ENCODE assay signal across 19 cellular contexts in genomic region chr6:157436944-157437336, GRCh38. TPM values are rescaled to one million over a fixed set of nuclear protein-coding genes. Genes with fewer than 3 reads are reported as not detected.
DNase-seq lines count a peak whose midpoint lies in the region; ATAC-seq, FAIRE-seq and TF ChIP-seq lines count a peak whose summit lies in the region.
"Had no signal": no experiment of that assay in that cellular context is flagged by ENCODE, and none has a peak within 500 bp of the region (broad histone marks: within the 10 kb centered on the region; RNA-seq: fewer than 3 reads in every experiment).

No MANE protein-coding gene starts in this region.

- H3K9me3 ChIP-seq in HepG2 (ENCODE audit: low read length) (no peaks in the 10 kb centered on the region), right lobe of liver (no peaks in the 10 kb centered on the region), right cardiac atrium (ENCODE audit: control insufficient read depth, low read length) (no peaks in the 10 kb centered on the region), trophoblast cell (ENCODE audit: insufficient read depth, low read depth, low read length) (no peaks in the 10 kb centered on the region)

- no peak for TF ChIP-seq POLR2A in HepG2 (IDR thresholded peaks at IDR 0.05; ENCODE audit: insufficient read depth in 1 of 2, low read depth in 2 of 2, low read length in 2 of 2)
- no peak for TF ChIP-seq POLR2A in right lobe of liver (IDR thresholded peaks at IDR 0.05)
- TF ChIP-seq POLR2A in erythroblast (IDR thresholded peaks at IDR 0.05; ENCODE audit: low read length) = no peak

- H4K8ac ChIP-seq in trophoblast cell (ENCODE audit: low read depth, low read length) = no peak overlapping the region

- H3K4ac ChIP-seq in trophoblast cell (ENCODE audit: low read depth, low read length) = no peak overlapping the region

- DNase-seq in HepG2 (ENCODE audit: low spot score) (no peak), right lobe of liver (no peak), right cardiac atrium (peak in 1 of 3 donors; percentile 75), trophoblast cell (no peak), anterior cingulate cortex (lab: John Stamatoyannopoulos, UW) (no peak), erythroblast (lab: John Stamatoyannopoulos, UW) (no peak), nucleus accumbens (lab: John Stamatoyannopoulos, UW) (no peak)
- DNase-seq: Calu3; CD8-positive, alpha-beta memory T cell; DMS153; Karpas-422; MV-4-11; NCI-H1105 treated with DMSO at 0.1 percent for 48 hours; NCI-H2029 treated with DMSO at 0.1 percent for 48 hours; NCI-H345; NCI-H524 treated with DMSO at 0.1 percent for 48 hours had no signal

- no peaks in the 10 kb centered on the region for H3K79me1 ChIP-seq in trophoblast cell (ENCODE audit: low read length)

- no peak overlapping the region for H3K14ac ChIP-seq in trophoblast cell (ENCODE audit: low read length)

- no peak for FAIRE-seq in HepG2 (lab: Jason Lieb, UNC)
- FAIRE-seq: GM12891, RCC 7860 had no signal

- in situ Hi-C loops in HepG2 (cut with HindIII; ENCODE audit: extremely low pct_ligation_motif_present, low pct_unique_long_range_greater_than_20kb) = no loop called here

- no peaks in the 10 kb centered on the region for H4K20me1 ChIP-seq in HepG2 (ENCODE audit: insufficient read depth, low read length)

- H3K36me3 ChIP-seq in HepG2 (replicated peaks in 1 of 2; ENCODE audit: control insufficient read depth in 1 of 2, insufficient read depth in 2 of 2, low read length in 2 of 2) (no peaks in the 10 kb centered on the region), right lobe of liver (no peaks in the 10 kb centered on the region), trophoblast cell (ENCODE audit: control insufficient read depth in 1 of 2, insufficient read depth in 2 of 2, low read length in 2 of 2) (no peaks in the 10 kb centered on the region)

- intact Hi-C loops in HepG2 (cut with micrococcal nuclease; ENCODE audit: unreplicated experiment) (no loop called here), right lobe of liver (cut with DNase I) (no loop called here), right cardiac atrium (cut with DNase I) (loop anchor here in 1 of 4 donors (10.0 kb wide), 1 partner anchor 52 kb away; the partner anchor contains the start of gene ZDHHC14)

- WGBS in HepG2 (ENCODE audit: low lambda C conversion rate) = 85% methylated on average over 4 of the region's 4 CpGs
- 67% methylated on average over 1 of the region's 4 CpGs for WGBS in right lobe of liver (ENCODE audit: insufficient coverage, low coverage, low lambda C conversion rate, missing lambda C conversion rate)
- WGBS in right cardiac atrium = 70% methylated on average over 4 of the region's 4 CpGs
- no CpG with 5 or more reads among the region's 4 CpGs for WGBS in trophoblast cell (ENCODE audit: extremely low coverage, insufficient coverage, insufficient read length)

- no peak overlapping the region for H3K27ac ChIP-seq in HepG2 (ENCODE audit: extremely low read length, insufficient read depth, low read length)
- no peak overlapping the region for H3K27ac ChIP-seq in right lobe of liver
- peak overlapping the region; percentile 2 for H3K27ac ChIP-seq in right cardiac atrium (ENCODE audit: low read length)
- no peak overlapping the region for H3K27ac ChIP-seq in trophoblast cell (ENCODE audit: low read depth, low read length)
- H3K27ac ChIP-seq: C4-2B had no signal

- TF ChIP-seq EP300 in HepG2 (IDR thresholded peaks at IDR 0.05; ENCODE audit: low read depth in 2 of 2, low read length in 2 of 2) = no peak
- no peak for TF ChIP-seq EP300 in HepG2 (CRISPR knock-in tag; IDR thresholded peaks at IDR 0.05; ENCODE audit: borderline replicate concordance)

- no peak overlapping the region for H2AK5ac ChIP-seq in trophoblast cell (ENCODE audit: low read length)

- no peak overlapping the region for H4K12ac ChIP-seq in trophoblast cell (ENCODE audit: low read depth, low read length)

- H3K9ac ChIP-seq in HepG2 (ENCODE audit: insufficient read depth, low read depth, low read length) (no peak overlapping the region), trophoblast cell (ENCODE audit: low read length) (no peak overlapping the region)

- CTCF ChIA-PET in HepG2 (lab: Yijun Ruan, JAX; ENCODE audit: low intra/inter-chr PET ratio, low total read pairs) = no interaction called here

- no peak for TF ChIP-seq RAD21 in HepG2 (CRISPR knock-in tag; IDR thresholded peaks at IDR 0.05)

- H3K4me3 ChIP-seq in HepG2 (replicated peaks in 1 of 3; ENCODE audit: insufficient read depth in 1 of 3, low read depth in 2 of 3, low read length in 3 of 3) (no peak overlapping the region), right lobe of liver (no peak overlapping the region), right cardiac atrium (ENCODE audit: low read length) (no peak overlapping the region), trophoblast cell (ENCODE audit: low read depth, low read length) (peak overlapping the region; percentile 9)

- H2BK120ac ChIP-seq in trophoblast cell (ENCODE audit: insufficient read depth, low read length, poor library complexity) = no peak overlapping the region

- no peak for ATAC-seq in HepG2
- no peak for ATAC-seq in right lobe of liver
- ATAC-seq in right cardiac atrium = peak; percentile 24 to 52

- no TSS peak for BruUV-seq in HepG2 (replicated peaks; lab: Mats Ljungman, UMichigan)

- no peak overlapping the region for H2BK12ac ChIP-seq in trophoblast cell (ENCODE audit: low read length)

- H2AFZ ChIP-seq in HepG2 (ENCODE audit: low read length) (no peak overlapping the region), trophoblast cell (ENCODE audit: insufficient read depth, low read length, poor library complexity) (no peak overlapping the region)

- H3K23ac ChIP-seq in trophoblast cell (ENCODE audit: low read length) = no peak overlapping the region

- no peaks in the 10 kb centered on the region for H3K79me2 ChIP-seq in HepG2 (ENCODE audit: insufficient read depth, low read length)
- H3K79me2 ChIP-seq in trophoblast cell (ENCODE audit: control insufficient read depth, insufficient read depth, low read length, poor library complexity) = no peaks in the 10 kb centered on the region

- H4K91ac ChIP-seq in trophoblast cell (ENCODE audit: low read depth, low read length) = no peak overlapping the region

- H3K4me1 ChIP-seq in HepG2 (ENCODE audit: insufficient read depth, low read length) (peaks cover 22% of the 10 kb centered on the region), right lobe of liver (peaks cover 0 to 28% (median 15%) of the 10 kb centered on the region in 4 donors), right cardiac atrium (ENCODE audit: control insufficient read depth, insufficient read depth, low read length) (peaks cover 23% of the 10 kb centered on the region), trophoblast cell (ENCODE audit: control insufficient read depth in 1 of 2, insufficient read depth in 2 of 2, low read length in 2 of 2) (peaks cover 0 to 3% of the 10 kb centered on the region in 2 experiments)

- TF ChIP-seq CTCF in HepG2 (CRISPR knock-in tag; IDR thresholded peaks at IDR 0.05) (no peak), right lobe of liver (IDR thresholded peaks at IDR 0.05) (no peak)

- POLR2A ChIA-PET in HepG2 (lab: Yijun Ruan, JAX) = no interaction called here

- H3K18ac ChIP-seq in trophoblast cell (ENCODE audit: low read length) = no peak overlapping the region

- H3K4me2 ChIP-seq in HepG2 (ENCODE audit: low read depth, low read length) (no peak overlapping the region), trophoblast cell (ENCODE audit: low read length) (no peak overlapping the region)

- no peak overlapping the region for H2BK5ac ChIP-seq in trophoblast cell (ENCODE audit: low read depth, low read length, poor library complexity)

- no peaks in the 10 kb centered on the region for H3K27me3 ChIP-seq in HepG2 (ENCODE audit: control insufficient read depth in 1 of 2, insufficient read depth in 2 of 2, low read length in 2 of 2)
- H3K27me3 ChIP-seq in right lobe of liver = no peaks in the 10 kb centered on the region
- H3K27me3 ChIP-seq in right cardiac atrium (ENCODE audit: control insufficient read depth, insufficient read depth) = no peaks in the 10 kb centered on the region
- H3K27me3 ChIP-seq in trophoblast cell (ENCODE audit: insufficient read depth, low read length) = no peaks in the 10 kb centered on the region

RNA-seq across cellular contexts. Expression of gene ZDHHC14, which starts 56.0 kb away (rescaled TPM):
- total RNA-seq in HepG2 (2016; rRNA removed; fragmentation: Illumina TruSeq; extraction: Trizol) (2.4 and 3.7 TPM in 2 replicates), right lobe of liver (10 to 100 TPM in 4 of 6 experiments, 1 to 10 TPM in 2; 7.3 to 13.0 (median 10.3) TPM), right cardiac atrium (10 to 100 TPM; 10.6 to 22.1 (median 18.2) TPM)
- total RNA-seq in HepG2 (2016; cell fraction: cytosol; rRNA removed; fragmentation: Illumina TruSeq; extraction: Trizol; ENCODE audit: low read depth) = 0.71 and 1.2 TPM in 2 replicates
- 2.5 and 4.2 TPM in 2 replicates for total RNA-seq in HepG2 (2016; cell fraction: insoluble cytoplasmic fraction; rRNA removed; fragmentation: Illumina TruSeq; extraction: Trizol)
- 2.2 and 2.8 TPM in 2 replicates for total RNA-seq in HepG2 (2016; cell fraction: membrane; rRNA removed; fragmentation: Illumina TruSeq; extraction: Trizol)
- 2.8 and 5.7 TPM in 2 replicates for total RNA-seq in HepG2 (2016; cell fraction: nucleus; rRNA removed; fragmentation: Illumina TruSeq; extraction: Trizol)
- polyA plus RNA-seq in HepG2 (2011; rRNA removed) (9.5 and 9.8 TPM in 2 replicates), right cardiac atrium (20.2 TPM)
- 8.8 and 10.7 TPM in 2 replicates for polyA plus RNA-seq in HepG2 (2011; cell fraction: cytosol; rRNA removed)
- polyA plus RNA-seq in HepG2 (2011; cell fraction: nucleus; rRNA removed) = 13.1 TPM in 2 replicates
- 8.9 and 17.1 TPM in 2 replicates for polyA plus RNA-seq in HepG2 (2012)
- polyA plus RNA-seq in HepG2 (2016; cell fraction: cytosol; fragmentation: Illumina TruSeq; extraction: Trizol; ENCODE audit: low read depth) = 1.00 and 1.1 TPM in 2 replicates
- 4.4 and 5.2 TPM in 2 replicates for polyA plus RNA-seq in HepG2 (2016; cell fraction: insoluble cytoplasmic fraction; fragmentation: Illumina TruSeq; extraction: Trizol; ENCODE audit: low read depth)
- polyA plus RNA-seq in HepG2 (2016; cell fraction: membrane; fragmentation: Illumina TruSeq; extraction: Trizol; ENCODE audit: low read depth) = 2.5 and 3.0 TPM in 2 replicates
- 9.7 and 10.1 TPM in 2 replicates for polyA plus RNA-seq in HepG2 (2016; cell fraction: nucleus; fragmentation: Illumina TruSeq; extraction: Trizol; ENCODE audit: insufficient read depth, low read depth)
- 4.3 and 12.2 TPM in 2 replicates for polyA minus RNA-seq in HepG2 (2011; rRNA and poly(A)+ RNA removed; ENCODE audit: low replicate concordance)
- polyA minus RNA-seq in HepG2 (2011; cell fraction: cytosol; rRNA and poly(A)+ RNA removed) = 6.2 and 7.4 TPM in 2 replicates
- 13.1 and 17.1 TPM in 2 replicates for polyA minus RNA-seq in HepG2 (2011; cell fraction: nucleus; rRNA and poly(A)+ RNA removed)
- polyA plus RNA-seq in trophoblast cell (2013) = 17.7 and 19.7 TPM in 2 replicates

Comparison
In these comparisons a context has a peak if more than half of its experiments do, and no peak if none do; other contexts are left out.
1. ATAC-seq: peak in right cardiac atrium (2 of 2); none in HepG2 (single experiment) and right lobe of liver (0 of 4).